ENCODE assay signal across 10 cellular contexts in the genomic region with DNA sequence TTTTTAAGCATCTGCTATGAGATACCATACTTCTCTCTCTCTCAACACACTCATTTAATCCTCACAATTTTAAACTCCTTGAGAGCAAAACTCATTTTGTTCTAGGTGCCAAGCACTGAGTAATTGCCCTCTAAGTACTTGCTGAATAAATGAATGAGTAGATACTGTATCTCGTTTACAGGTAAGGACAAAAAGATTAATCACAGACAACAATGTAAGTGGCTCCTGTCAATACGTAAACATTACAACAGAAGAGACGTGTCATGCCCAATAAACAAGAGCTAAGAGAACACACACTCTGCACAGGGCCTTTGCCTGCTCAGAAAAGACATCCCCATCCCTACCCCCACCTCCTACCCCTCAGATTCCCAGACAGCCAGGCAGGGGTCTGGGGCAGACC. TPM values are rescaled to one million over a fixed set of nuclear protein-coding genes. Genes with fewer than 3 reads are reported as not detected.
DNase-seq lines count a peak whose midpoint lies in the region; ATAC-seq and TF ChIP-seq lines count a peak whose summit lies in the region.
"Had no signal": no experiment of that assay in that cellular context is flagged by ENCODE, and none has a peak within 500 bp of the region (broad histone marks: within the 10 kb centered on the region; RNA-seq: fewer than 3 reads in every experiment).

No MANE protein-coding gene starts in this region.

- peaks cover 100% of the 10 kb centered on the region for H3K79me2 ChIP-seq in GM23248 (ENCODE audit: insufficient read depth)

- peaks cover 0 to 5% (median 0%) of the 10 kb centered on the region in 3 donors for H3K36me3 Mint-ChIP-seq in naive thymus-derived CD8-positive, alpha-beta T cell

- POLR2A ChIA-PET in naive thymus-derived CD8-positive, alpha-beta T cell (lab: Charles Lee): no interaction called here

- H3K4me3 Mint-ChIP-seq in naive thymus-derived CD8-positive, alpha-beta T cell: no peak overlapping the region

- ATAC-seq in naive thymus-derived CD8-positive, alpha-beta T cell: no peak
- ATAC-seq in GM21390 (IDR thresholded peaks at IDR 0.05; ENCODE audit: unreplicated experiment): no peak
- ATAC-seq: sciatic nerve had no signal

- H3K9me3 Mint-ChIP-seq in naive thymus-derived CD8-positive, alpha-beta T cell: no peaks in the 10 kb centered on the region

- no peaks in the 10 kb centered on the region for H4K20me1 ChIP-seq in GM23248 (ENCODE audit: insufficient read depth)

- H3K4me3 ChIP-seq in GM23248: no peak overlapping the region
- no peak overlapping the region for H3K4me3 ChIP-seq in adipocyte (ENCODE audit: low read length)

- peak overlapping the region; percentile 70 for H3K4me2 ChIP-seq in GM23248 (ENCODE audit: unreplicated experiment)

- no peaks in the 10 kb centered on the region for H3K9me2 ChIP-seq in GM23248 (ENCODE audit: insufficient read depth)

- H3K4me1 ChIP-seq in GM23248 (ENCODE audit: insufficient read depth) (peaks cover 74% of the 10 kb centered on the region), adipocyte (ENCODE audit: control insufficient read depth, insufficient read depth, low read length) (peaks cover 56% of the 10 kb centered on the region)

- H3K36me3 ChIP-seq in GM23248 (ENCODE audit: low read depth) (no peaks in the 10 kb centered on the region), adipocyte (ENCODE audit: control insufficient read depth, insufficient read depth, low read length, severe bottlenecking) (no peaks in the 10 kb centered on the region)

- DNase-seq in GM23248 (no peak), adipocyte (ENCODE audit: low read depth) (no peak), GF-D8 (lab: John Stamatoyannopoulos, UW) (no peak), NCI-H526 (lab: John Stamatoyannopoulos, UW) (no peak)
- DNase-seq in naive thymus-derived CD8-positive, alpha-beta T cell: no peak
- DNase-seq: activated CD4-positive, CD25-positive, alpha-beta regulatory T cell treated with anti-CD3 and anti-CD28 coated beads, Interleukin-2, amount 50 U/mL, for 72 hours; NCI-H146 had no signal

- 70 to 74% methylated on average over 3 of the region's 3 CpGs for WGBS in GM23248 (ENCODE audit: low coverage in 1 of 2, low lambda C conversion rate in 2 of 2, missing lambda C conversion rate in 2 of 2), 2 experiments

- H3K27ac Mint-ChIP-seq in naive thymus-derived CD8-positive, alpha-beta T cell: peak overlapping the region in 6 of 10 donors; percentile 25 to 86 (median 56)

- H3K9ac ChIP-seq in GM23248: peak overlapping the region; percentile 73
- peak overlapping the region; percentile 81 for H3K9ac ChIP-seq in adipocyte (ENCODE audit: low read length)

- in situ Hi-C loops in GM23248 (cut with MboI): no loop called here

- peaks cover 50% of the 10 kb centered on the region for H3F3A ChIP-seq in GM23248 (ENCODE audit: insufficient read depth)

- H2AFZ ChIP-seq in GM23248: no peak overlapping the region

- H3K27me3 Mint-ChIP-seq in naive thymus-derived CD8-positive, alpha-beta T cell: no peaks in the 10 kb centered on the region

- no peaks in the 10 kb centered on the region for H3K9me3 ChIP-seq in GM23248 (ENCODE audit: low read depth)
- no peaks in the 10 kb centered on the region for H3K9me3 ChIP-seq in adipocyte (ENCODE audit: control insufficient read depth, low read length)

- TF ChIP-seq CTCF in C4-2B (conservative IDR thresholded peaks at IDR 0.05): no peak

- H3K27me3 ChIP-seq in GM23248 (replicated peaks; ENCODE audit: insufficient read depth) (no peaks in the 10 kb centered on the region), adipocyte (replicated peaks; ENCODE audit: control insufficient read depth, insufficient read depth, low read length) (no peaks in the 10 kb centered on the region)

- H3K27ac ChIP-seq in C4-2B (0 out of 2 replicates have a peak overlapping the region, but pooled peaks have one; percentile 18), GM23248 (peak overlapping the region; percentile 86)

- peaks cover 36 to 77% (median 74%) of the 10 kb centered on the region in 4 donors for H3K4me1 Mint-ChIP-seq in naive thymus-derived CD8-positive, alpha-beta T cell

RNA-seq across cellular contexts. Expression of gene CHSY1, which starts 59.8 kb away (rescaled TPM):
- 29.8 and 31.3 TPM in 2 replicates for total RNA-seq in GM23248 (2014; rRNA removed; shearing (Covaris generic))
- 4.8 and 5.2 TPM in 2 replicates for polyA plus RNA-seq in GM23248 (2016; fragmentation: Nextera tagmentation; extraction: Ambion mirVana)
- 10 to 100 TPM; 12.6 to 12.9 TPM for total RNA-seq in naive thymus-derived CD8-positive, alpha-beta T cell
- polyA plus RNA-seq in naive thymus-derived CD8-positive, alpha-beta T cell: 1 to 10 TPM in 2 of 3 donors, under 1 TPM in 1; 0.96 to 1.7 (median 1.6) TPM
